1 cellular context compared by ENCODE assay signal in genomic region chr7:39666562-39666961, GRCh38.
TF ChIP-seq lines count a peak whose summit lies in the region.

No MANE protein-coding gene starts in this region.

TF ChIP-seq in GM23338, 12 proteins besides CTCF, POLR2A, EP300 and RAD21:
- TF ChIP-seq ZNF462 (CRISPR knock-in tag; IDR thresholded peaks at IDR 0.05) (no peak), EZH2 (IDR thresholded peaks at IDR 0.05; ENCODE audit: low read depth, unreplicated experiment) (no peak)
